32 cellular contexts compared by ENCODE assay signal in genomic region chr14:105843444-105844046, GRCh38.
A peak's percentile ranks its signal among the peaks of the same experiment; 100 is the strongest.
DNase-seq lines count a peak whose midpoint lies in the region; ATAC-seq and TF ChIP-seq lines count a peak whose summit lies in the region.
"Had no signal": no experiment of that assay in that cellular context is flagged by ENCODE, and none has a peak within 500 bp of the region (broad histone marks: within the 10 kb centered on the region; RNA-seq: fewer than 3 reads in every experiment).

No MANE protein-coding gene starts in this region.

- WGBS in heart left ventricle, 4 donors = 60 to 65% (median 63%) methylated on average over 10 to 13 of the region's 13 CpGs

- no peaks in the 10 kb centered on the region for H3K9me3 Mint-ChIP-seq in stimulated activated effector memory CD8-positive, alpha-beta T cell treated with anti-CD3 and anti-CD28 coated beads, Interleukin-12 subunit alpha, Interleukin-12 subunit beta, amount 100 ng/mL, for 72 hours
- H3K9me3 Mint-ChIP-seq: CD4-positive, alpha-beta memory T cell had no signal

- peaks cover 0 to 14% (median 0%) of the 10 kb centered on the region in 9 donors for H3K27me3 ChIP-seq in heart left ventricle
- H3K27me3 ChIP-seq in MG63 = no peaks in the 10 kb centered on the region

- H3K9me3 ChIP-seq in heart left ventricle (peaks cover 0 to 7% (median 0%) of the 10 kb centered on the region in 12 donors), MG63 (no peaks in the 10 kb centered on the region)
- H3K9me3 ChIP-seq: A549, HAP-1 had no signal

- DNase-seq in Right ventricle myocardium superior (peak; percentile 36), heart left ventricle (no peak), MG63 (peak; percentile 21), islet precursor cell (peak; percentile 34), DMS 273 treated with DMSO at 0.1 percent for 48 hours (lab: John Stamatoyannopoulos, UW) (no peak), NCI-H1048 (lab: John Stamatoyannopoulos, UW) (no peak)
- DNase-seq in stimulated activated effector memory CD8-positive, alpha-beta T cell treated with anti-CD3 and anti-CD28 coated beads, Interleukin-12 subunit alpha, Interleukin-12 subunit beta, amount 100 ng/mL, for 72 hours (ENCODE audit: low spot score in 2 of 2) = peak in 1 of 2 donors; percentile 39
- DNase-seq: activated CD4-positive, alpha-beta T cell treated with anti-CD3 and anti-CD28 coated beads, Interleukin-2, amount 50 U/mL, for 48 hours; activated CD4-positive, CD25-positive, alpha-beta regulatory T cell treated with anti-CD3 and anti-CD28 coated beads, Interleukin-2, amount 50 U/mL, for 72 hours; activated effector memory CD4-positive, alpha-beta T cell treated with Interleukin-2 at 50 U/mL for 16 hours; activated T-cell treated with anti-CD3 and anti-CD28 coated beads for 4 hours; AML-193; aorta; CD4-positive, alpha-beta memory T cell; effector memory CD4-positive, alpha-beta T cell; EL; MM.1S; NCI-H1417; NCI-H2029; NCI-H226; NCI-H69; PC-9; SHP77; stimulated activated naive CD4-positive, alpha-beta T cell had no signal

- no peak for ATAC-seq in Right ventricle myocardium superior (ENCODE audit: poor library complexity)
- no peak for ATAC-seq in heart left ventricle
- no peak for ATAC-seq in stimulated activated effector memory CD8-positive, alpha-beta T cell treated with anti-CD3 and anti-CD28 coated beads, Interleukin-12 subunit alpha, Interleukin-12 subunit beta, amount 100 ng/mL, for 72 hours
- no peak for ATAC-seq in HG03097 (IDR thresholded peaks at IDR 0.05; ENCODE audit: low FRiP score, unreplicated experiment)
- ATAC-seq: A549, GM12878, K562, T-helper 17 cell had no signal

- H3K4me3 ChIP-seq in heart left ventricle (no peak overlapping the region), MG63 (no peak overlapping the region)
- H3K4me3 ChIP-seq: A549, GM12878, HAP-1, K562, PC-9 had no signal

- H3K27ac ChIP-seq in heart left ventricle = no peak overlapping the region
- H3K27ac ChIP-seq: A549, PC-9 had no signal

- H3K4me1 Mint-ChIP-seq in stimulated activated effector memory CD8-positive, alpha-beta T cell treated with anti-CD3 and anti-CD28 coated beads, Interleukin-12 subunit alpha, Interleukin-12 subunit beta, amount 100 ng/mL, for 72 hours = no peaks in the 10 kb centered on the region
- H3K4me1 Mint-ChIP-seq: CD4-positive, alpha-beta memory T cell; mesothelial cell of epicardium had no signal

- TF ChIP-seq CTCF in heart left ventricle (IDR thresholded peaks at IDR 0.05) = no peak

- H3K27ac Mint-ChIP-seq in stimulated activated effector memory CD8-positive, alpha-beta T cell treated with anti-CD3 and anti-CD28 coated beads, Interleukin-12 subunit alpha, Interleukin-12 subunit beta, amount 100 ng/mL, for 72 hours = peak overlapping the region; percentile 1
- H3K27ac Mint-ChIP-seq: activated naive CD8-positive, alpha-beta T cell; CD4-positive, alpha-beta memory T cell; mesothelial cell of epicardium; T-helper 17 cell had no signal

- H3K36me3 Mint-ChIP-seq in stimulated activated effector memory CD8-positive, alpha-beta T cell treated with anti-CD3 and anti-CD28 coated beads, Interleukin-12 subunit alpha, Interleukin-12 subunit beta, amount 100 ng/mL, for 72 hours = no peaks in the 10 kb centered on the region
- H3K36me3 Mint-ChIP-seq: activated naive CD8-positive, alpha-beta T cell; CD4-positive, alpha-beta memory T cell had no signal

- no peak for TF ChIP-seq POLR2A in heart left ventricle (IDR thresholded peaks at IDR 0.05)

- no peak overlapping the region for H3K4me3 Mint-ChIP-seq in stimulated activated effector memory CD8-positive, alpha-beta T cell treated with anti-CD3 and anti-CD28 coated beads, Interleukin-12 subunit alpha, Interleukin-12 subunit beta, amount 100 ng/mL, for 72 hours
- H3K4me3 Mint-ChIP-seq: activated naive CD8-positive, alpha-beta T cell; CD4-positive, alpha-beta memory T cell; mesothelial cell of epicardium; T-helper 17 cell had no signal

- intact Hi-C loops in Right ventricle myocardium superior (cut with DNase I) (no loop called here), heart left ventricle (cut with DNase I) (no loop called here)

- no peaks in the 10 kb centered on the region for H3K4me1 ChIP-seq in heart left ventricle
- H3K4me1 ChIP-seq: A549, HAP-1 had no signal

- H3K36me3 ChIP-seq in heart left ventricle (no peaks in the 10 kb centered on the region), MG63 (no peaks in the 10 kb centered on the region)
- H3K36me3 ChIP-seq: HAP-1 had no signal

Comparison
In these comparisons a context has a peak if more than half of its experiments do, and no peak if none do; other contexts are left out.
1. DNase-seq: peak in Right ventricle myocardium superior (single experiment), MG63 (single experiment) and islet precursor cell (single experiment); none in heart left ventricle (0 of 5), DMS 273 treated with DMSO at 0.1 percent for 48 hours (single experiment) and NCI-H1048 (single experiment).